9 cellular contexts compared by ENCODE assay signal in the genomic region with DNA sequence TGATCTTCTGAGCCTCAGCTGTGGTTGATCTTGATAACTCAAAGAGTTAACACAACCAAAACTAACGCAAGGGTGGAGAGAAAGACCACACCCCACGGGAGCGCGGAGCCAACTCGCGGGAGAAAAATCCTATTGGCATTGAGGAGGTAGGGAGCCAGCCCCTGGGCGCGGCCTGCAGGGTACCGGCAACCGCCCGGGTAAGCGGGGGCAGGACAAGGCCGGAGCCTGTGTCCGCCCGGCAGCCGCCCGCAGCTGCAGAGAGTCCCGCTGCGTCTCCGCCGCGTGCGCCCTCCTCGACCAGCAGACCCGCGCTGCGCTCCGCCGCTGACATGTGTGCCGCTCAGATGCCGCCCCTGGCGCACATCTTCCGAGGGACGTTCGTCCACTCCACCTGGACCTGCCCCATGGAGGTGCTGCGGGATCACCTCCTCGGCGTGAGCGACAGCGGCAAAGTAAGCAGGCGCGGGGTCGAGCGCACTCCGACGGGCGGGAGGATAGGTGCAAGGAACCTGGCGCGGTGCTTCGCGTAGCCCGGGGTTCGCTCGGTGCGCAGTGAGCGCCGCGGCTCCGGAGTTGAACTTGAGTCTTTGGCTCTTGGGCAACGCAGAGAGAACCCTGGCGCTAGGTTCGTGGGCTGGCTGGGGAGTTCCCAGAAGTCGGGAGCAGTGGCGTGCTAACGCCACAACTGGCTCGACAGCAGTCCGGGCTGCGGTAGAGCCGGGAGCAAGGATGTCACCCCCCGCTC. TPM values are rescaled to one million over a fixed set of nuclear protein-coding genes. Genes with fewer than 3 reads are reported as not detected.
DNase-seq lines count a peak whose midpoint lies in the region; ATAC-seq and TF ChIP-seq lines count a peak whose summit lies in the region.
"Had no signal": no experiment of that assay in that cellular context is flagged by ENCODE, and none has a peak within 500 bp of the region (broad histone marks: within the 10 kb centered on the region; RNA-seq: fewer than 3 reads in every experiment).

Gene GDA (plus strand): TSS at position 210 of the 745 bp plus-strand sequence. CDS start 120 bp downstream, at position 330.

- DNase-seq in GM03348 (ENCODE audit: low spot score) = peak; percentile 11
- DNase-seq in coronary artery (ENCODE audit: low spot score) = no peak
- DNase-seq in naive B cell = no peak
- DNase-seq in medulla oblongata (ENCODE audit: extremely low spot score) = no peak
- DNase-seq in NCI-H2196 treated with DMSO at 0.1 percent for 48 hours (lab: John Stamatoyannopoulos, UW; ENCODE audit: unreplicated experiment) = no peak
- no peak for DNase-seq in GM13977 (ENCODE audit: low spot score)
- DNase-seq: central memory CD4-positive, alpha-beta T cell had no signal

- H3K4me3 Mint-ChIP-seq in naive B cell = peak within 1 kb of the TSS; percentile 37 to 82 (median 68)

- TF ChIP-seq CTCF in coronary artery (IDR thresholded peaks at IDR 0.05) (no peak), GM13977 (IDR thresholded peaks at IDR 0.05; ENCODE audit: extremely low read depth, insufficient read depth, missing control alignments) (no peak)

- H3K4me1 Mint-ChIP-seq in naive B cell = peaks cover 5 to 25% (median 23%) of the 10 kb centered on the region in 3 donors

- peak; percentile 44 for ATAC-seq in HG03175 (IDR thresholded peaks at IDR 0.05; ENCODE audit: unreplicated experiment)
- ATAC-seq in naive B cell (ENCODE audit: low read depth in 2 of 2) = no peak
- no peak for ATAC-seq in GM18868 (IDR thresholded peaks at IDR 0.05; ENCODE audit: unreplicated experiment)

- peak within 1 kb of the TSS in 1 of 6 donors; percentile 76 for H3K27ac Mint-ChIP-seq in naive B cell

- in situ Hi-C loops in GM13977 (cut with MboI; ENCODE audit: low pct_unique_long_range_greater_than_20kb, low sequenced_read_pairs, unreplicated experiment) = no loop called here

- H3K27ac ChIP-seq in coronary artery = no peak within 1 kb of the TSS

- peaks cover 0 to 4% (median 0%) of the 10 kb centered on the region in 7 donors for H3K9me3 Mint-ChIP-seq in naive B cell

- H3K36me3 Mint-ChIP-seq in naive B cell = no peaks in the 10 kb centered on the region

- H3K27me3 Mint-ChIP-seq in naive B cell = peaks cover 44 to 64% (median 50%) of the 10 kb centered on the region in 3 donors

- H3K4me3 ChIP-seq in coronary artery = peak within 1 kb of the TSS; percentile 46

RNA-seq across cellular contexts. Expression of gene GDA, which starts in this region (rescaled TPM):
- polyA plus RNA-seq in naive B cell (ENCODE audit: low read depth in 6 of 6) = under 1 TPM in 2 of 6 donors, not detected in 4; 0.11 to 0.49 TPM
